30 cellular contexts compared by ENCODE assay signal in the genomic region with DNA sequence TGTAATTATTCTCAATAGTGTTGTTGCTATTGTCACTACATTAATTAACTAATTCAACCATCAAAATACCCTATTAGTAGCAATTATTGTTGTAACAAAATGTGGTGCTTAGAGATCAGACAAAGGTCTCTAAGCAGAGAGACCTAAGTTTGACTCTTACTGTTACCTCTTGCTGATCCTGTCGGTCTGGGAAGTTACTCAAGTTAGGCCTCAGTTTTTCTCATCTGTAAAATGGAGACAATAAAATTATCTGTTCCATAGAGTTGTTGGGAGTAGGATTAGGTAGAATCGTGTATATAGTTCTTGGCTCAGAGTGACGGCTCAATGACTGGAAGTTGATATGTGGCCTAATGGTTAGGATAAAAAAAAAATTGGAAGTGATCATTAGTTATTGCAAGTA.
DNase-seq lines count a peak whose midpoint lies in the region; ATAC-seq, FAIRE-seq and TF ChIP-seq lines count a peak whose summit lies in the region.
"Had no signal": no experiment of that assay in that cellular context is flagged by ENCODE, and none has a peak within 500 bp of the region (broad histone marks: within the 10 kb centered on the region; RNA-seq: fewer than 3 reads in every experiment).

No MANE protein-coding gene starts in this region.

- BruUV-seq in GM12878 (replicated peaks; lab: Mats Ljungman, UMichigan), result no TSS peak

- intact Hi-C loops in GM12878 (cut with micrococcal nuclease; ENCODE audit: unreplicated experiment) (loop anchor here (2.0 to 10.0 kb wide), 2 partner anchors 221 to 697 kb away; no protein-coding TSS in a partner anchor), natural killer cell (cut with micrococcal nuclease) (loop anchor here (2.0 to 5.0 kb wide), 2 partner anchors 13 to 70 kb away; no protein-coding TSS in a partner anchor), lower lobe of right lung (cut with DNase I) (loop anchor here (10.0 kb wide), 1 partner anchor 337 kb away; no protein-coding TSS in a partner anchor)

- peaks cover 10% of the 10 kb centered on the region; the same call in 2 of the 3 replicates for H3K9me3 ChIP-seq in GM12878 (replicated peaks; ENCODE audit: control insufficient read depth, insufficient read depth, low read length)
- H3K9me3 ChIP-seq in lower lobe of right lung, result no peaks in the 10 kb centered on the region
- H3K9me3 ChIP-seq: BE2C, mucosa of descending colon, pancreas, SJCRH30 had no signal

- no peak overlapping the region for H3K4me2 ChIP-seq in GM12878 (ENCODE audit: control insufficient read depth, insufficient read depth)
- H3K4me2 ChIP-seq: GM23338 had no signal

- TF ChIP-seq EP300 in GM12878 (IDR thresholded peaks at IDR 0.05; ENCODE audit: borderline replicate concordance in 1 of 2, control insufficient read depth in 1 of 2, low read depth in 2 of 2, low read length in 2 of 2), result no peak

- H3K27me3 ChIP-seq in GM12878 (replicated peaks in 1 of 2; ENCODE audit: control insufficient read depth in 2 of 2, insufficient read depth in 2 of 2, low read length in 1 of 2) (no peaks in the 10 kb centered on the region), lower lobe of right lung (ENCODE audit: low read depth) (no peaks in the 10 kb centered on the region)
- H3K27me3 ChIP-seq: BE2C, pancreas, SJCRH30, tibial nerve had no signal

- H3K36me3 Mint-ChIP-seq in activated T-cell treated with anti-CD3 and anti-CD28 coated beads, Interleukin-2, amount 50 U/mL, for 72 hours (ENCODE audit: insufficient read depth in 2 of 2), result peaks cover 7 to 10% of the 10 kb centered on the region in 2 donors
- H3K36me3 Mint-ChIP-seq in natural killer cell, result no peaks in the 10 kb centered on the region
- H3K36me3 Mint-ChIP-seq in type B pancreatic cell, result no peaks in the 10 kb centered on the region
- H3K36me3 Mint-ChIP-seq: brain had no signal

- H3K27me3 Mint-ChIP-seq in activated T-cell treated with anti-CD3 and anti-CD28 coated beads, Interleukin-2, amount 50 U/mL, for 72 hours (ENCODE audit: low read depth), result no peaks in the 10 kb centered on the region
- H3K27me3 Mint-ChIP-seq in natural killer cell (ENCODE audit: low read depth in 2 of 2) (no peaks in the 10 kb centered on the region), type B pancreatic cell (no peaks in the 10 kb centered on the region)

- FAIRE-seq in GM12878 (lab: Jason Lieb, UNC), result no peak
- FAIRE-seq: frontal cortex, GM19239, pancreas had no signal

- no peaks in the 10 kb centered on the region for H4K20me1 ChIP-seq in GM12878 (ENCODE audit: control insufficient read depth, insufficient read depth)

- H3K4me3 Mint-ChIP-seq in activated T-cell treated with anti-CD3 and anti-CD28 coated beads, Interleukin-2, amount 50 U/mL, for 72 hours, result peak overlapping the region in 1 of 2 donors; percentile 67
- no peak overlapping the region for H3K4me3 Mint-ChIP-seq in natural killer cell
- H3K4me3 Mint-ChIP-seq in type B pancreatic cell, result no peak overlapping the region
- H3K4me3 Mint-ChIP-seq: activated naive CD4-positive, alpha-beta T cell treated with anti-CD3 and anti-CD28 coated beads for 36 hours; activated T-cell treated with anti-CD3 and anti-CD28 coated beads, Interleukin-2, amount 50 U/mL, for 4 hours; brain; GM23338; T-cell had no signal

- SMC1A ChIA-PET in GM12878 (lab: Charles Lee; ENCODE audit: uncharacterized antibody, unreplicated experiment), result interaction anchor here (0.8 to 14.1 kb wide), 27 partner anchors 8 to 338 kb away, joined by 3 to 203 read pairs (median 6); partner anchors contain the start of gene BHLHE40

- WGBS in GM12878 (ENCODE audit: insufficient coverage, insufficient replicate concordance, low lambda C conversion rate, missing lambda C conversion rate), result 77% methylated on average over 3 of the region's 3 CpGs

- no peak for TF ChIP-seq RAD21 in GM12878 (IDR thresholded peaks at IDR 0.05; ENCODE audit: insufficient read depth, low read depth, low read length)

- TF ChIP-seq CTCF in GM12878 (IDR thresholded peaks at IDR 0.05 in 2 of 3, conservative IDR thresholded peaks at IDR 0.05 in 1 of 3; ENCODE audit: control insufficient read depth in 2 of 3, extremely low read depth in 1 of 3, insufficient read depth in 1 of 3, low read depth in 3 of 3, low read length in 3 of 3) (no peak), natural killer cell (IDR thresholded peaks at IDR 0.05) (no peak), type B pancreatic cell (conservative IDR thresholded peaks at IDR 0.05) (no peak), lower lobe of right lung (IDR thresholded peaks at IDR 0.05) (no peak)

- no peak overlapping the region for H3K9ac ChIP-seq in GM12878 (ENCODE audit: control insufficient read depth, insufficient read depth, low read length)

- no peaks in the 10 kb centered on the region for H3K36me3 ChIP-seq in GM12878 (ENCODE audit: control insufficient read depth in 2 of 2, insufficient read depth in 2 of 2, low read length in 1 of 2)
- no peaks in the 10 kb centered on the region for H3K36me3 ChIP-seq in lower lobe of right lung
- H3K36me3 ChIP-seq: BE2C, pancreas, SJCRH30, tibial nerve had no signal

- H3K4me1 ChIP-seq in GM12878 (ENCODE audit: control insufficient read depth, insufficient read depth, low read length) (peaks cover 41% of the 10 kb centered on the region), lower lobe of right lung (peaks cover 27% of the 10 kb centered on the region)
- H3K4me1 ChIP-seq: BE2C, pancreas had no signal

- peak overlapping the region; percentile 90 for H3K27ac Mint-ChIP-seq in activated T-cell treated with anti-CD3 and anti-CD28 coated beads, Interleukin-2, amount 50 U/mL, for 72 hours
- H3K27ac Mint-ChIP-seq in natural killer cell, result peak overlapping the region; percentile 79 to 80
- peak overlapping the region; percentile 92 for H3K27ac Mint-ChIP-seq in type B pancreatic cell
- H3K27ac Mint-ChIP-seq: activated naive CD4-positive, alpha-beta T cell treated with anti-CD3 and anti-CD28 coated beads for 36 hours; GM23338; T-cell had no signal

- no peak for DNase-seq in activated T-cell treated with anti-CD3 and anti-CD28 coated beads, Interleukin-2, amount 50 U/mL, for 72 hours
- no peak for DNase-seq in activated T-cell treated with anti-CD3 and anti-CD28 coated beads, Interleukin-2, amount 50 U/mL, for 1 hour
- DNase-seq in GM12878 (ENCODE audit: low read depth, low spot score) (no peak), natural killer cell (no peak), type B pancreatic cell (ENCODE audit: extremely low spot score, unreplicated experiment) (no peak), lower lobe of right lung (no peak), SKM-1 treated with dmso at 0.1 percent for 144 hours (lab: John Stamatoyannopoulos, UW; ENCODE audit: unreplicated experiment) (no peak), NCI-H2029 treated with DMSO at 0.1 percent for 48 hours (lab: John Stamatoyannopoulos, UW) (no peak)
- DNase-seq: activated CD4-positive, CD25-positive, alpha-beta regulatory T cell treated with anti-CD3 and anti-CD28 coated beads, Interleukin-2, amount 50 U/mL, for 72 hours; activated CD8-positive, alpha-beta memory T cell treated with anti-CD3 and anti-CD28 coated beads for 24 hours; activated T-cell treated with anti-CD3 and anti-CD28 coated beads, Interleukin-2, amount 50 U/mL, for 4 hours; BE2C; DMS 273 treated with DMSO at 0.1 percent for 48 hours; mucosa of descending colon; NCI-H1092; NCI-H187 treated with DMSO at 0.1 percent for 48 hours; NCI-H2171 treated with DMSO at 0.1 percent for 48 hours; NCI-H510A; pancreas; retina; stimulated activated CD4-positive, alpha-beta T cell treated with anti-CD3 and anti-CD28 coated beads, Interleukin-1b, Interleukin-23, amount 100 ng/mL, for 48 hours; T-cell had no signal

- H2AFZ ChIP-seq in GM12878 (ENCODE audit: control insufficient read depth, low read depth, low read length), result no peak overlapping the region

- H3K4me1 Mint-ChIP-seq in activated T-cell treated with anti-CD3 and anti-CD28 coated beads, Interleukin-2, amount 50 U/mL, for 72 hours (ENCODE audit: low read depth), result peaks cover 51% of the 10 kb centered on the region
- peaks cover 30 to 45% of the 10 kb centered on the region in 2 donors for H3K4me1 Mint-ChIP-seq in natural killer cell
- peaks cover 10% of the 10 kb centered on the region for H3K4me1 Mint-ChIP-seq in type B pancreatic cell (ENCODE audit: unreplicated experiment)
- H3K4me1 Mint-ChIP-seq: GM23338 had no signal

- no peak overlapping the region; the same call in 1 of the 2 replicates for H3K27ac ChIP-seq in GM12878 (ENCODE audit: control insufficient read depth, insufficient read depth)
- no peak overlapping the region for H3K27ac ChIP-seq in lower lobe of right lung
- H3K27ac ChIP-seq: pancreas had no signal

- POLR2A ChIA-PET in GM12878 (lab: Charles Lee), result interaction anchor here (0.9 to 3.8 kb wide), 13 partner anchors 9 to 300 kb away, joined by 3 to 20 read pairs (median 4); partner anchors contain the start of gene BHLHE40

- TF ChIP-seq POLR2A in GM12878 (IDR thresholded peaks at IDR 0.05; ENCODE audit: low read depth, low read length), result no peak

- no peaks in the 10 kb centered on the region for H3K79me2 ChIP-seq in GM12878 (ENCODE audit: control insufficient read depth, insufficient read depth, low read length)

- no peak for ATAC-seq in activated T-cell treated with anti-CD3 and anti-CD28 coated beads, Interleukin-2, amount 50 U/mL, for 72 hours (replicated peaks in 1 of 2)
- no peak; the same call in 2 of the 3 replicates for ATAC-seq in GM12878
- ATAC-seq in natural killer cell, result no peak
- ATAC-seq in lower lobe of right lung, result no peak
- ATAC-seq: GM23338, mucosa of descending colon, pancreas, T-cell had no signal

- RAD21 ChIA-PET in GM12878 (lab: Charles Lee; ENCODE audit: unreplicated experiment), result interaction anchor here (0.7 to 10.7 kb wide), 19 partner anchors 13 to 339 kb away, joined by 3 to 231 read pairs (median 8); partner anchors contain the start of gene BHLHE40

- in situ Hi-C loops in GM12878 (cut with MboI), result no loop called here

- CTCF ChIA-PET in GM12878 (lab: Yijun Ruan, JAX), result interaction anchor here (1.1 to 11.7 kb wide), 19 partner anchors 8 to 419 kb away, joined by 3 to 201 read pairs (median 7); partner anchors contain the start of gene BHLHE40

- peaks cover 8 to 10% of the 10 kb centered on the region in 2 donors for H3K9me3 Mint-ChIP-seq in activated T-cell treated with anti-CD3 and anti-CD28 coated beads, Interleukin-2, amount 50 U/mL, for 72 hours
- H3K9me3 Mint-ChIP-seq in natural killer cell (peaks cover 0 to 2% of the 10 kb centered on the region in 2 donors), type B pancreatic cell (peaks cover 6% of the 10 kb centered on the region)
- H3K9me3 Mint-ChIP-seq: GM23338 had no signal

- H3K4me3 ChIP-seq in GM12878 (no peak overlapping the region), lower lobe of right lung (no peak overlapping the region)
- H3K4me3 ChIP-seq: GM23338, lung, mucosa of descending colon, pancreas, SJCRH30, tibial nerve had no signal

TF ChIP-seq in GM12878, 131 proteins besides CTCF, POLR2A, EP300 and RAD21:
- TF ChIP-seq ZNF217 (IDR thresholded peaks at IDR 0.05), result peak; percentile 52; the same call in 1 of the 2 replicates
- no peak for TF ChIP-seq MTA2 (IDR thresholded peaks at IDR 0.05; ENCODE audit: low read depth)
- TF ChIP-seq CHD4 (IDR thresholded peaks at IDR 0.05), result no peak
